ENCODE assay signal across 22 cellular contexts in genomic region chr1:114668373-114668772, GRCh38. TPM values are rescaled to one million over a fixed set of nuclear protein-coding genes. Genes with fewer than 3 reads are reported as not detected.
DNase-seq lines count a peak whose midpoint lies in the region; ATAC-seq and TF ChIP-seq lines count a peak whose summit lies in the region.
"Had no signal": no experiment of that assay in that cellular context is flagged by ENCODE, and none has a peak within 500 bp of the region (broad histone marks: within the 10 kb centered on the region; RNA-seq: fewer than 3 reads in every experiment).

No MANE protein-coding gene starts in this region.

- no peak overlapping the region for H3K4me3 ChIP-seq in breast epithelium
- H3K4me3 ChIP-seq in endodermal cell (ENCODE audit: low read length) = peak overlapping the region; percentile 83
- no peak overlapping the region for H3K4me3 ChIP-seq in colonic mucosa

- H3K27ac ChIP-seq in breast epithelium (no peak overlapping the region), endodermal cell (ENCODE audit: low read depth, low read length) (no peak overlapping the region), colonic mucosa (no peak overlapping the region)
- H3K27ac ChIP-seq: A549, parathyroid adenoma, PC-9, SJSA1 had no signal

- H3K4me1 ChIP-seq in breast epithelium (no peaks in the 10 kb centered on the region), endodermal cell (ENCODE audit: control insufficient read depth, insufficient read depth, low read length) (no peaks in the 10 kb centered on the region), colonic mucosa (no peaks in the 10 kb centered on the region)
- H3K4me1 ChIP-seq: A549, parathyroid adenoma had no signal

- H3K9me3 ChIP-seq in breast epithelium = no peaks in the 10 kb centered on the region
- H3K9me3 ChIP-seq in endodermal cell (ENCODE audit: control insufficient read depth, low read length) = no peaks in the 10 kb centered on the region
- H3K9me3 ChIP-seq in colonic mucosa = no peaks in the 10 kb centered on the region
- H3K9me3 ChIP-seq: A549, SJSA1 had no signal

- no peak for ATAC-seq in natural killer cell
- no peak for ATAC-seq in HG03025 (IDR thresholded peaks at IDR 0.05; ENCODE audit: low FRiP score, unreplicated experiment)
- ATAC-seq: A549; activated CD8-positive, alpha-beta T cell treated with anti-CD3 and anti-CD28 coated beads for 36 hours had no signal

- H3K27me3 Mint-ChIP-seq in MCF 10A (ENCODE audit: insufficient read depth, unreplicated experiment) (no peaks in the 10 kb centered on the region), endodermal cell (ENCODE audit: insufficient read depth) (peaks cover 14% of the 10 kb centered on the region), natural killer cell (ENCODE audit: low read depth in 2 of 2) (peaks cover 21 to 23% of the 10 kb centered on the region in 2 donors)
- H3K27me3 Mint-ChIP-seq: activated T-cell treated with anti-CD3 and anti-CD28 coated beads, Interleukin-2, amount 50 U/mL, for 24 hours had no signal

- CTCF ChIA-PET in MCF 10A (lab: Yijun Ruan, JAX) = interaction anchor here (0.8 to 2.8 kb wide), 6 partner anchors 43 to 158 kb away, joined by 3 to 14 read pairs (median 4); partner anchors contain the start of gene BCAS2

- no peaks in the 10 kb centered on the region for H3K27me3 ChIP-seq in breast epithelium
- peaks cover 18% of the 10 kb centered on the region for H3K27me3 ChIP-seq in endodermal cell (ENCODE audit: control insufficient read depth, insufficient read depth, low read length, poor library complexity, severe bottlenecking)
- H3K27me3 ChIP-seq in colonic mucosa = no peaks in the 10 kb centered on the region

- no peaks in the 10 kb centered on the region for H3K9me3 Mint-ChIP-seq in MCF 10A (ENCODE audit: unreplicated experiment)
- H3K9me3 Mint-ChIP-seq in endodermal cell = no peaks in the 10 kb centered on the region
- H3K9me3 Mint-ChIP-seq in natural killer cell = no peaks in the 10 kb centered on the region
- H3K9me3 Mint-ChIP-seq: activated CD8-positive, alpha-beta T cell treated with anti-CD3 and anti-CD28 coated beads for 36 hours; activated naive CD8-positive, alpha-beta T cell treated with anti-CD3 and anti-CD28 coated beads for 36 hours; activated T-cell treated with anti-CD3 and anti-CD28 coated beads, Interleukin-2, amount 50 U/mL, for 24 hours; dendritic cell treated with granulocyte-macrophage colony-stimulating factor and Interleukin-4, amounts not matched to agents 40 ng/mL and 50 ng/mL, for 4 days; stimulated activated naive CD8-positive, alpha-beta T cell treated with anti-CD3 and anti-CD28 coated beads, Interleukin-15, Interleukin-2, amounts not matched to agents 100 ng/mL and 50 ng/mL, for 24 hours had no signal

- H3K4me1 Mint-ChIP-seq in MCF 10A (ENCODE audit: insufficient read depth, unreplicated experiment) (peaks cover 24% of the 10 kb centered on the region), endodermal cell (peaks cover 30% of the 10 kb centered on the region), natural killer cell (peaks cover 6 to 9% of the 10 kb centered on the region in 2 donors)

- no peaks in the 10 kb centered on the region for H3K36me3 ChIP-seq in breast epithelium
- no peaks in the 10 kb centered on the region for H3K36me3 ChIP-seq in endodermal cell (ENCODE audit: control insufficient read depth, insufficient read depth, low read length)
- H3K36me3 ChIP-seq in colonic mucosa = no peaks in the 10 kb centered on the region
- H3K36me3 ChIP-seq: SJSA1 had no signal

- no peaks in the 10 kb centered on the region for H3K36me3 Mint-ChIP-seq in MCF 10A (ENCODE audit: insufficient read depth, unreplicated experiment)
- H3K36me3 Mint-ChIP-seq in endodermal cell (ENCODE audit: low read depth) = peaks cover 1% of the 10 kb centered on the region
- H3K36me3 Mint-ChIP-seq in natural killer cell = no peaks in the 10 kb centered on the region
- H3K36me3 Mint-ChIP-seq: activated naive CD8-positive, alpha-beta T cell treated with anti-CD3 and anti-CD28 coated beads for 36 hours had no signal

- no peak for TF ChIP-seq CTCF in MCF 10A (IDR thresholded peaks at IDR 0.05; ENCODE audit: unreplicated experiment)
- no peak for TF ChIP-seq CTCF in breast epithelium (IDR thresholded peaks at IDR 0.05)
- no peak for TF ChIP-seq CTCF in endodermal cell (conservative IDR thresholded peaks at IDR 0.05)
- no peak for TF ChIP-seq CTCF in natural killer cell (IDR thresholded peaks at IDR 0.05)
- no peak for TF ChIP-seq CTCF in colonic mucosa (IDR thresholded peaks at IDR 0.05)

- H3K27ac Mint-ChIP-seq in MCF 10A (ENCODE audit: low read depth, unreplicated experiment) = peak overlapping the region; percentile 96
- no peak overlapping the region for H3K27ac Mint-ChIP-seq in endodermal cell
- H3K27ac Mint-ChIP-seq in natural killer cell = no peak overlapping the region
- H3K27ac Mint-ChIP-seq: activated CD8-positive, alpha-beta T cell treated with anti-CD3 and anti-CD28 coated beads for 36 hours; activated naive CD8-positive, alpha-beta T cell treated with anti-CD3 and anti-CD28 coated beads for 36 hours; activated T-cell treated with anti-CD3 and anti-CD28 coated beads, Interleukin-2, amount 50 U/mL, for 24 hours; dendritic cell treated with granulocyte-macrophage colony-stimulating factor and Interleukin-4, amounts not matched to agents 40 ng/mL and 50 ng/mL, for 4 days; stimulated activated naive CD8-positive, alpha-beta T cell treated with anti-CD3 and anti-CD28 coated beads, Interleukin-15, Interleukin-2, amounts not matched to agents 100 ng/mL and 50 ng/mL, for 24 hours had no signal

- POLR2A ChIA-PET in MCF 10A (lab: Yijun Ruan, JAX) = interaction anchor here (0.7 to 6.6 kb wide), 24 partner anchors 9 to 812 kb away, joined by 3 to 230 read pairs (median 7); partner anchors contain the start of genes AMPD1, BCAS2, CSDE1 and NRAS

- no TSS peak for BruUV-seq in MCF 10A (replicated peaks; lab: Mats Ljungman, UMichigan)

- H3K4me3 Mint-ChIP-seq in MCF 10A (ENCODE audit: unreplicated experiment) (peak overlapping the region; percentile 84), endodermal cell (peak overlapping the region; percentile 78), natural killer cell (peak overlapping the region; percentile 91)
- H3K4me3 Mint-ChIP-seq: dendritic cell treated with granulocyte-macrophage colony-stimulating factor and Interleukin-4, amounts not matched to agents 40 ng/mL and 50 ng/mL, for 4 days had no signal

- intact Hi-C loops in MCF 10A (cut with micrococcal nuclease) (no loop called here), breast epithelium (cut with DNase I; ENCODE audit: low total_unique reads) (loop anchor here (10.0 kb wide), 1 partner anchor 804 kb away; no protein-coding TSS in a partner anchor), natural killer cell (cut with micrococcal nuclease) (no loop called here), colonic mucosa (cut with DNase I) (no loop called here)

- DNase-seq in MCF 10A (ENCODE audit: unreplicated experiment) (no peak), breast epithelium (ENCODE audit: low spot score in 2 of 2) (no peak), endodermal cell (no peak), natural killer cell (no peak), ecto neural progenitor cell (ENCODE audit: low spot score) (no peak), colonic mucosa (no peak)
- no peak for DNase-seq in stimulated activated CD4-positive, alpha-beta T cell treated with anti-CD3 and anti-CD28 coated beads, Interleukin-2, amount 100 ng/mL, for 48 hours
- DNase-seq: activated CD4-positive, CD25-positive, alpha-beta regulatory T cell; activated naive CD8-positive, alpha-beta T cell treated with anti-CD3 and anti-CD28 coated beads for 36 hours; activated T-cell treated with anti-CD3 and anti-CD28 coated beads, Interleukin-2, amount 50 U/mL, for 24 hours; GOT3; NCI-H1436; PC-9 had no signal

- H3K9ac ChIP-seq in endodermal cell (ENCODE audit: extremely low read depth, low read length, poor library complexity, severe bottlenecking) = peak overlapping the region; percentile 13
- H3K9ac ChIP-seq in colonic mucosa (ENCODE audit: low read depth in 2 of 2, low read length in 2 of 2) = no peak overlapping the region
- H3K9ac ChIP-seq: parathyroid adenoma had no signal

- TF ChIP-seq POLR2A in breast epithelium (IDR thresholded peaks at IDR 0.05) = no peak

- 78% methylated on average over 4 of the region's 4 CpGs; no CpG with 5 or more reads in 1 of the 2 experiments for WGBS in endodermal cell (ENCODE audit: insufficient coverage in 1 of 2, insufficient read length in 1 of 2), 2 experiments

RNA-seq across cellular contexts. Expression of gene DENND2C, which starts 1.5 kb away (rescaled TPM):
- total RNA-seq in MCF 10A (2022) = 5.8 and 6.0 TPM in 2 replicates
- 1 to 10 TPM; 2.6 to 5.9 (median 3.3) TPM for total RNA-seq in breast epithelium
- 10 to 100 TPM; 25.6 to 40.3 TPM for total RNA-seq in endodermal cell
- polyA plus RNA-seq in endodermal cell (2013, experiment 1 of 2) = 3.7 TPM
- 3.7 TPM for polyA plus RNA-seq in endodermal cell (2013, experiment 2 of 2)
- total RNA-seq in natural killer cell = 1 to 10 TPM; 1.6 to 6.7 (median 1.7) TPM
- 1 to 10 TPM in 1 of 2 donors, under 1 TPM in 1; 0.84 to 1.3 TPM for total RNA-seq in colonic mucosa

RNA-seq across cellular contexts. Expression of gene AMPD1, which starts 27.0 kb away (rescaled TPM):
- total RNA-seq in MCF 10A (2022) (not detected in 2 replicates), breast epithelium (1 to 10 TPM in 2 of 3 donors, not detected in 1; 2.3 to 2.9 TPM), endodermal cell (not detected), natural killer cell (not detected), colonic mucosa (1 to 10 TPM in 1 of 2 donors, under 1 TPM in 1; 0.50 to 1.4 TPM)
- not detected for polyA plus RNA-seq in endodermal cell (2013, experiment 1 of 2)
- not detected for polyA plus RNA-seq in endodermal cell (2013, experiment 2 of 2)
- total RNA-seq: activated CD8-positive, alpha-beta T cell treated with anti-CD3 and anti-CD28 coated beads for 36 hours; activated naive CD8-positive, alpha-beta T cell treated with anti-CD3 and anti-CD28 coated beads for 36 hours; PC-9; SJSA1; T-helper 2 cell treated with Interferon-gamma antibody and Interleukin-4, amounts not matched to agents 100 ng/mL and 5 ng/mL, for 36 hours had no signal
- polyA plus RNA-seq: A549, BJ had no signal

RNA-seq across cellular contexts. Expression of gene NRAS, which starts 48.2 kb away (rescaled TPM):
- 38.9 and 41.4 TPM in 2 replicates for total RNA-seq in MCF 10A (2022)
- 10 to 100 TPM; 23.4 to 27.4 (median 25.6) TPM for total RNA-seq in breast epithelium
- 10 to 100 TPM; 75.0 to 78.0 TPM for total RNA-seq in endodermal cell
- polyA plus RNA-seq in endodermal cell (2013, experiment 1 of 2) = 70.5 TPM
- 71.0 TPM for polyA plus RNA-seq in endodermal cell (2013, experiment 2 of 2)
- total RNA-seq in natural killer cell = 10 to 100 TPM; 41.1 to 45.7 (median 43.8) TPM
- total RNA-seq in colonic mucosa = 10 to 100 TPM; 40.6 to 54.8 TPM
